ENCODE assay signal across 8 cellular contexts in genomic region chr15:38455096-38455495, GRCh38. TPM values are rescaled to one million over a fixed set of nuclear protein-coding genes. Genes with fewer than 3 reads are reported as not detected.
DNase-seq lines count a peak whose midpoint lies in the region; ATAC-seq and TF ChIP-seq lines count a peak whose summit lies in the region.

No MANE protein-coding gene starts in this region.

- peaks cover 35% of the 10 kb centered on the region for H3K36me3 Mint-ChIP-seq in activated T-cell treated with anti-CD3 and anti-CD28 coated beads, Interleukin-2, amount 50 U/mL, for 24 hours (ENCODE audit: low read depth)

- H3K4me3 Mint-ChIP-seq in activated T-cell treated with anti-CD3 and anti-CD28 coated beads, Interleukin-2, amount 50 U/mL, for 24 hours = peak overlapping the region; percentile 97

- no peaks in the 10 kb centered on the region for H3K9me3 ChIP-seq in iPS-20b (ENCODE audit: insufficient read depth, low read depth, low read length)
- H3K9me3 ChIP-seq in suprapubic skin = no peaks in the 10 kb centered on the region

- no peak for TF ChIP-seq POLR2A in suprapubic skin (IDR thresholded peaks at IDR 0.05)

- H3K27ac ChIP-seq in iPS-20b (ENCODE audit: low read length) (peak overlapping the region; percentile 60), suprapubic skin (no peak overlapping the region)

- TF ChIP-seq CTCF in WI38 (IDR thresholded peaks at IDR 0.05; ENCODE audit: low read depth, low read length) = no peak
- no peak for TF ChIP-seq CTCF in suprapubic skin (IDR thresholded peaks at IDR 0.05)
- TF ChIP-seq CTCF in GM20000 (IDR thresholded peaks at IDR 0.05; ENCODE audit: extremely low read depth, missing control alignments) = no peak

- no peaks in the 10 kb centered on the region for H3K9me3 Mint-ChIP-seq in activated T-cell treated with anti-CD3 and anti-CD28 coated beads, Interleukin-2, amount 50 U/mL, for 24 hours

- H3K27ac Mint-ChIP-seq in activated T-cell treated with anti-CD3 and anti-CD28 coated beads, Interleukin-2, amount 50 U/mL, for 24 hours = peak overlapping the region; percentile 97

- DNase-seq in activated T-cell treated with anti-CD3 and anti-CD28 coated beads, Interleukin-2, amount 50 U/mL, for 24 hours = no peak
- DNase-seq in activated T-cell treated with anti-CD3 and anti-CD28 coated beads for 4 hours (no peak), suprapubic skin (ENCODE audit: low spot score in 2 of 2) (no peak), GM20000 (ENCODE audit: low spot score) (no peak)
- no peak for DNase-seq in activated CD8-positive, alpha-beta memory T cell treated with anti-CD3 and anti-CD28 coated beads, Interleukin-2, amount 50 U/mL, for 48 hours

- no peak for TF ChIP-seq EP300 in suprapubic skin (IDR thresholded peaks at IDR 0.05)

- H3K27me3 ChIP-seq in iPS-20b (ENCODE audit: insufficient read depth, low read length) (no peaks in the 10 kb centered on the region), suprapubic skin (no peaks in the 10 kb centered on the region)

- H3K4me3 ChIP-seq in WI38 (ENCODE audit: low read depth, low read length) (peak overlapping the region; percentile 98), iPS-20b (ENCODE audit: low read length) (peak overlapping the region; percentile 96), suprapubic skin (peak overlapping the region; percentile 93)

- H3K9ac ChIP-seq in iPS-20b (ENCODE audit: low read depth, low read length) = peak overlapping the region; percentile 99; the same call in 1 of the 2 replicates

- no peaks in the 10 kb centered on the region for H3K36me3 ChIP-seq in iPS-20b (ENCODE audit: insufficient read depth, low read depth, low read length)
- no peaks in the 10 kb centered on the region for H3K36me3 ChIP-seq in suprapubic skin

- no peaks in the 10 kb centered on the region for H3K27me3 Mint-ChIP-seq in activated T-cell treated with anti-CD3 and anti-CD28 coated beads, Interleukin-2, amount 50 U/mL, for 24 hours

- WGBS in suprapubic skin = 10% methylated on average over 4 of the region's 4 CpGs

- H3K4me1 Mint-ChIP-seq in activated T-cell treated with anti-CD3 and anti-CD28 coated beads, Interleukin-2, amount 50 U/mL, for 24 hours (ENCODE audit: low read depth) = peaks cover 47% of the 10 kb centered on the region

- H3K4me1 ChIP-seq in iPS-20b (ENCODE audit: insufficient read depth, low read length) (peaks cover 5% of the 10 kb centered on the region), suprapubic skin (peaks cover 22% of the 10 kb centered on the region)

- ATAC-seq in HG02938 (IDR thresholded peaks at IDR 0.05; ENCODE audit: unreplicated experiment) = no peak

RNA-seq across cellular contexts. Expression of gene FAM98B, which starts 1.2 kb away (rescaled TPM):
- total RNA-seq in suprapubic skin = 10 to 100 TPM in 3 of 4 donors, 1 to 10 TPM in 1; 9.4 to 48.3 (median 14.7) TPM
